Comparison of ENCODE assay signal across 17 cellular contexts in genomic region chr16:52581530-52581929, GRCh38. TPM values are rescaled to one million over a fixed set of nuclear protein-coding genes. Genes with fewer than 3 reads are reported as not detected.
A peak's percentile ranks its signal among the peaks of the same experiment; 100 is the strongest.
DNase-seq lines count a peak whose midpoint lies in the region; ATAC-seq and TF ChIP-seq lines count a peak whose summit lies in the region.
"Had no signal": no experiment of that assay in that cellular context is flagged by ENCODE, and none has a peak within 500 bp of the region (broad histone marks: within the 10 kb centered on the region; RNA-seq: fewer than 3 reads in every experiment).

No MANE protein-coding gene starts in this region.

- H3K9me3 Mint-ChIP-seq in Calu3 (ENCODE audit: low read depth, unreplicated experiment) = no peaks in the 10 kb centered on the region
- H3K9me3 Mint-ChIP-seq: stimulated activated naive CD8-positive, alpha-beta T cell treated with anti-CD3 and anti-CD28 coated beads, Interleukin-15, Interleukin-2, amounts not matched to agents 100 ng/mL and 50 ng/mL, for 24 hours had no signal

- no peaks in the 10 kb centered on the region for H3K36me3 Mint-ChIP-seq in Calu3 (ENCODE audit: insufficient read depth, unreplicated experiment)
- H3K36me3 Mint-ChIP-seq: CD4-positive, CD25-positive, alpha-beta regulatory T cell had no signal

- no peak overlapping the region for H3K4me3 Mint-ChIP-seq in Calu3 (ENCODE audit: low read depth, unreplicated experiment)
- H3K4me3 Mint-ChIP-seq: CD4-positive, CD25-positive, alpha-beta regulatory T cell; stimulated activated naive CD8-positive, alpha-beta T cell treated with anti-CD3 and anti-CD28 coated beads, Interleukin-15, Interleukin-2, amounts not matched to agents 100 ng/mL and 50 ng/mL, for 24 hours had no signal

- CTCF ChIA-PET in Calu3 (lab: Charles Lee) = interaction anchor here (0.8 to 1.2 kb wide), 3 partner anchors 280 to 512 kb away, joined by 3 to 4 read pairs (median 3); no protein-coding TSS in a partner anchor

- H3K27me3 Mint-ChIP-seq in Calu3 (ENCODE audit: unreplicated experiment) = no peaks in the 10 kb centered on the region
- H3K27me3 Mint-ChIP-seq: stimulated activated naive CD8-positive, alpha-beta T cell treated with anti-CD3 and anti-CD28 coated beads, Interleukin-15, Interleukin-2, amounts not matched to agents 100 ng/mL and 50 ng/mL, for 24 hours had no signal

- intact Hi-C loops in Calu3 (cut with micrococcal nuclease; ENCODE audit: unreplicated experiment) = loop anchor here (1.0 to 2.0 kb wide), 3 partner anchors 280 to 441 kb away; no protein-coding TSS in a partner anchor

- peak; percentile 49 for TF ChIP-seq CTCF in Calu3 (IDR thresholded peaks at IDR 0.05; ENCODE audit: unreplicated experiment)
- peak; percentile 3 for TF ChIP-seq CTCF in GM20000 (IDR thresholded peaks at IDR 0.05; ENCODE audit: extremely low read depth, missing control alignments)

- DNase-seq in Calu3 (peak; percentile 36), GM20000 (ENCODE audit: low spot score) (no peak), RPMI7951 (ENCODE audit: low read depth) (peak; percentile 5), left lobe of liver (ENCODE audit: low spot score) (no peak), HCEC 1CT (no peak), activated gamma-delta T cell treated with Interleukin-2 at 50 U/mL for 16 hours (no peak)
- no peak for DNase-seq in activated naive CD4-positive, alpha-beta T cell treated with anti-CD3 and anti-CD28 coated beads, Interleukin-2, amount 50 U/mL, for 16 hours
- no peak for DNase-seq in activated T-cell treated with anti-CD3 and anti-CD28 coated beads, Interleukin-2, amount 50 U/mL, for 48 hours
- DNase-seq: activated CD8-positive, alpha-beta memory T cell treated with anti-CD3 and anti-CD28 coated beads for 24 hours; anterior cingulate cortex; CD4-positive, CD25-positive, alpha-beta regulatory T cell; head of caudate nucleus; OCI-M1; spleen; uterus had no signal

- no peak overlapping the region for H3K27ac Mint-ChIP-seq in Calu3 (ENCODE audit: unreplicated experiment)
- H3K27ac Mint-ChIP-seq: stimulated activated naive CD8-positive, alpha-beta T cell treated with anti-CD3 and anti-CD28 coated beads, Interleukin-15, Interleukin-2, amounts not matched to agents 100 ng/mL and 50 ng/mL, for 24 hours had no signal

- peaks cover 42% of the 10 kb centered on the region for H3K4me1 Mint-ChIP-seq in Calu3 (ENCODE audit: low read depth, unreplicated experiment)
- H3K4me1 Mint-ChIP-seq: CD4-positive, CD25-positive, alpha-beta regulatory T cell had no signal

- peak; percentile 62 for ATAC-seq in left lobe of liver

- no TSS peak for BruUV-seq in Calu3 (replicated peaks; lab: Mats Ljungman, UMichigan)

RNA-seq across cellular contexts. Expression of gene TOX3, which starts 34.6 kb away (rescaled TPM):
- total RNA-seq in Calu3 (2022) (27.4 and 29.4 TPM in 2 replicates), left lobe of liver (1.3 TPM)
- total RNA-seq in RPMI7951 (2014; rRNA removed; shearing (Covaris generic)) = not detected in 2 replicates
- total RNA-seq: CD4-positive, CD25-positive, alpha-beta regulatory T cell; HT1080; spleen had no signal

Comparison
In these comparisons a context has a peak if more than half of its experiments do, and no peak if none do; other contexts are left out.
1. DNase-seq: peak in Calu3 (single experiment) and RPMI7951 (single experiment); none in GM20000 (single experiment), left lobe of liver (single experiment), activated naive CD4-positive, alpha-beta T cell treated with anti-CD3 and anti-CD28 coated beads, Interleukin-2, amount 50 U/mL, for 16 hours (single experiment), HCEC 1CT (single experiment), activated gamma-delta T cell treated with Interleukin-2 at 50 U/mL for 16 hours (single experiment) and activated T-cell treated with anti-CD3 and anti-CD28 coated beads, Interleukin-2, amount 50 U/mL, for 48 hours (0 of 2).
2. RNA of gene TOX3, which starts 34.6 kb away (total RNA-seq): 27.4 to 29.4 TPM in Calu3; 1.3 TPM in left lobe of liver (single experiment) and not detected in RPMI7951; every median in the first group is over 10 times any median in the second.